Comparison of ENCODE assay signal across 1 cellular context in the genomic region with DNA sequence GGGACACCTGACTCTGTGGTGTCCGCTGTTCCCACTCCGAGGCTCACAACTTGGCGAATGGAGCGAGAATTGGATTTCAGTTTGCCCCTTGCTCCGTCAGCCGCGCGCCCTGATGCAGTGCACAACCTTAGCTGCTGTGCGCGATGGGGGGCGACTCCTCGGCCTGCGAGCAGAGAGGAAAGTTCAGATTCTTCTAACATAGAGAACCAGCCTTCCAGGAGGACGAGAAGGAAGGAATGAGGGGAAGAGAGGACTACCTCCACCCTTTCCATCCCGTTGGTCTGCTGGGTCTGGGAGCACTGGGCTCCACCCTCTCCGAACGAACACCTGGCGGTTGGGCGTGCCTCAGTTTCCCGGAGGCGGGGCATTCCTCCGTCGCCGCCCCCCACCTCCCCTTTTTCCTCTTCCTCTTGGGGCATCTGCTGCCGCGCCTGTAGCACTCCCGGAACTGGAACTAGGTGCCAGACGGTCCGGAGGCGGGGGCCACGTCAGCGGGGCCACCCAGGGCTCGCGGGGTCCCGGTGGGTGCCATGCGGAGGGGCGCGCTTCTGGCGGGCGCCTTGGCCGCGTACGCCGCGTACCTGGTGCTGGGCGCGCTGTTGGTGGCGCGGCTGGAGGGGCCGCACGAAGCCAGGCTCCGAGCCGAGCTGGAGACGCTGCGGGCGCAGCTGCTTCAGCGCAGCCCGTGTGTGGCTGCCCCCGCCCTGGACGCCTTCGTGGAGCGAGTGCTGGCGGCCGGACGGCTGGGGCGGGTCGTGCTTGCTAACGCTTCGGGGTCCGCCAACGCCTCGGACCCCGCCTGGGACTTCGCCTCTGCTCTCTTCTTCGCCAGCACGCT.
TF ChIP-seq lines count a peak whose summit lies in the region.

Gene KCNK6, plus strand, starts transcription at position 425 of the 838 bp plus-strand sequence. Its CDS starts 106 bp downstream, at position 531.

TF ChIP-seq in GM12878, 131 proteins besides CTCF, POLR2A, EP300 and RAD21 (continued from another document):
- no peak for TF ChIP-seq HSF1 (IDR thresholded peaks at IDR 0.05; ENCODE audit: low read depth, low read length)
- TF ChIP-seq NBN (IDR thresholded peaks at IDR 0.05) = no peak
- no peak for TF ChIP-seq ZNF24 (IDR thresholded peaks at IDR 0.05)
- TF ChIP-seq IRF3 (IDR thresholded peaks at IDR 0.05) = no peak
- no peak for TF ChIP-seq TBL1XR1 (IDR thresholded peaks at IDR 0.05; ENCODE audit: low read depth, low read length)
- no peak for TF ChIP-seq CHD2 (IDR thresholded peaks at IDR 0.05; ENCODE audit: borderline replicate concordance, low read depth, low read length)
- 0 out of 2 replicates have a peak, but pooled peaks have one; percentile 13 for TF ChIP-seq TCF3 (IDR thresholded peaks at IDR 0.05; ENCODE audit: borderline replicate concordance, insufficient read depth, low read depth, low read length)
- no peak for TF ChIP-seq SPI1 (IDR thresholded peaks at IDR 0.05; ENCODE audit: borderline replicate concordance, insufficient read depth, low read depth, low read length)
- TF ChIP-seq ZBED1 (IDR thresholded peaks at IDR 0.05; ENCODE audit: borderline replicate concordance) = no peak
- TF ChIP-seq SKIL (IDR thresholded peaks at IDR 0.05; ENCODE audit: low read depth, poor library complexity, severe bottlenecking) = no peak
- no peak for TF ChIP-seq IRF4 (IDR thresholded peaks at IDR 0.05; ENCODE audit: low read depth, low read length)
- TF ChIP-seq, protein P1, sequence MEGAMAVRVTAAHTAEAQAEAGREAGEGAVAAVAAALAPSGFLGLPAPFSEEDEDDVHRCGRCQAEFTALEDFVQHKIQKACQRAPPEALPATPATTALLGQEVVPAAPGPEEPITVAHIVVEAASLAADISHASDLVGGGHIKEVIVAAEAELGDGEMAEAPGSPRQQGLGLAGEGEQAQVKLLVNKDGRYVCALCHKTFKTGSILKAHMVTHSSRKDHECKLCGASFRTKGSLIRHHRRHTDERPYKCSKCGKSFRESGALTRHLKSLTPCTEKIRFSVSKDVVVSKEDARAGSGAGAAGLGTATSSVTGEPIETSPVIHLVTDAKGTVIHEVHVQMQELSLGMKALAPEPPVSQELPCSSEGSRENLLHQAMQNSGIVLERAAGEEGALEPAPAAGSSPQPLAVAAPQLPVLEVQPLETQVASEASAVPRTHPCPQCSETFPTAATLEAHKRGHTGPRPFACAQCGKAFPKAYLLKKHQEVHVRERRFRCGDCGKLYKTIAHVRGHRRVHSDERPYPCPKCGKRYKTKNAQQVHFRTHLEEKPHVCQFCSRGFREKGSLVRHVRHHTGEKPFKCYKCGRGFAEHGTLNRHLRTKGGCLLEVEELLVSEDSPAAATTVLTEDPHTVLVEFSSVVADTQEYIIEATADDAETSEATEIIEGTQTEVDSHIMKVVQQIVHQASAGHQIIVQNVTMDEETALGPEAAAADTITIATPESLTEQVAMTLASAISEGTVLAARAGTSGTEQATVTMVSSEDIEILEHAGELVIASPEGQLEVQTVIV (IDR thresholded peaks at IDR 0.05; ENCODE audit: borderline replicate concordance, partially characterized antibody) = no peak
- peak; percentile 59 for TF ChIP-seq IKZF1 (conservative IDR thresholded peaks at IDR 0.05)
- TF ChIP-seq SUZ12 (IDR thresholded peaks at IDR 0.05; ENCODE audit: unreplicated experiment) = no peak
- no peak for TF ChIP-seq RB1 (IDR thresholded peaks at IDR 0.05; ENCODE audit: borderline replicate concordance)
- no peak for TF ChIP-seq ELK1 (IDR thresholded peaks at IDR 0.05; ENCODE audit: low read depth, low read length)
- TF ChIP-seq CHD1 (IDR thresholded peaks at IDR 0.05; ENCODE audit: low read depth, low read length) = no peak
- no peak for TF ChIP-seq NRF1 (conservative IDR thresholded peaks at IDR 0.05; ENCODE audit: low read depth, low read length)
